ENCODE assay signal across 8 cellular contexts in genomic region chr3:150787741-150788370, GRCh38. TPM values are rescaled to one million over a fixed set of nuclear protein-coding genes. Genes with fewer than 3 reads are reported as not detected.
DNase-seq lines count a peak whose midpoint lies in the region; ATAC-seq, FAIRE-seq and TF ChIP-seq lines count a peak whose summit lies in the region.

No MANE protein-coding gene starts in this region.

- H2BK120ac ChIP-seq in H9 (ENCODE audit: low read depth, low read length, poor library complexity, severe bottlenecking), result no peak overlapping the region

- H3K56ac ChIP-seq in H9 (ENCODE audit: insufficient read length, low read depth, low read length), result no peak overlapping the region

- H4K20me1 ChIP-seq in H9 (ENCODE audit: control insufficient read depth, insufficient read depth, insufficient read length), result no peaks in the 10 kb centered on the region

- H2BK15ac ChIP-seq in H9 (ENCODE audit: low read depth, low read length), result no peak overlapping the region

- H3T11ph ChIP-seq in H9 (ENCODE audit: low read length), result no peak overlapping the region

- peaks cover 2% of the 10 kb centered on the region; the same call in 1 of the 2 replicates for H3K27me3 Mint-ChIP-seq in H9 (ENCODE audit: low read depth)
- H3K27me3 Mint-ChIP-seq in activated naive CD8-positive, alpha-beta T cell, result peaks cover 3% of the 10 kb centered on the region

- H3K9ac ChIP-seq in H9 (ENCODE audit: extremely low read depth, insufficient read length, low read length), result no peak overlapping the region

- H3K36me3 ChIP-seq in cardiac muscle cell (no peaks in the 10 kb centered on the region), aorta (ENCODE audit: control insufficient read depth in 1 of 2, insufficient read depth in 2 of 2, low read length in 1 of 2) (no peaks in the 10 kb centered on the region)

- H3K4me1 ChIP-seq in H9 (ENCODE audit: insufficient read depth, low read length), result no peaks in the 10 kb centered on the region; the same call in 1 of the 2 replicates
- no peaks in the 10 kb centered on the region for H3K4me1 ChIP-seq in cardiac muscle cell (ENCODE audit: low read depth)
- no peaks in the 10 kb centered on the region for H3K4me1 ChIP-seq in aorta (ENCODE audit: control insufficient read depth in 1 of 2, insufficient read depth in 2 of 2, low read length in 2 of 2)

- ATAC-seq in aorta (ENCODE audit: low FRiP score), result peak; percentile 86

- H3K9me3 ChIP-seq in H9 (ENCODE audit: control insufficient read depth, low read depth, low read length) (no peaks in the 10 kb centered on the region), cardiac muscle cell (ENCODE audit: low read depth) (no peaks in the 10 kb centered on the region), aorta (ENCODE audit: control insufficient read depth, low read length) (peaks cover 2% of the 10 kb centered on the region)

- FAIRE-seq in G401.6 (lab: Jason Lieb, UNC), result peak; percentile 25

- no peak overlapping the region; a peak in 1 of 7 replicates for H3K27ac Mint-ChIP-seq in H9
- H3K27ac Mint-ChIP-seq in activated naive CD8-positive, alpha-beta T cell, result peak overlapping the region; percentile 28

- H2BK5ac ChIP-seq in H9 (ENCODE audit: insufficient read length, low read length), result no peak overlapping the region

- H2BK20ac ChIP-seq in H9 (ENCODE audit: low read depth, low read length, poor library complexity, severe bottlenecking), result no peak overlapping the region

- H3K23me2 ChIP-seq in H9 (ENCODE audit: insufficient read length, low read depth, low read length, poor library complexity, severe bottlenecking), result no peaks in the 10 kb centered on the region

- no peak overlapping the region for H3K4me3 Mint-ChIP-seq in H9
- no peak overlapping the region for H3K4me3 Mint-ChIP-seq in activated naive CD8-positive, alpha-beta T cell

- H2BK12ac ChIP-seq in H9 (ENCODE audit: insufficient read length, low read depth, low read length), result no peak overlapping the region

- H3K18ac ChIP-seq in H9 (ENCODE audit: insufficient read length, low read depth, low read length), result no peak overlapping the region

- H3K36me3 Mint-ChIP-seq in H9 (ENCODE audit: insufficient read depth in 1 of 3, low read depth in 3 of 3), result no peaks in the 10 kb centered on the region; a peak in 1 of 7 replicates
- no peaks in the 10 kb centered on the region for H3K36me3 Mint-ChIP-seq in activated naive CD8-positive, alpha-beta T cell

- intact Hi-C loops in aorta (cut with DNase I), result loop anchor here (2.0 to 5.0 kb wide), 2 partner anchors 79 to 357 kb away; no protein-coding TSS in a partner anchor

- peaks cover 5 to 18% of the 10 kb centered on the region in 2 experiments; a peak in 3 of 4 replicates for H3K4me1 Mint-ChIP-seq in H9
- peaks cover 19% of the 10 kb centered on the region for H3K4me1 Mint-ChIP-seq in activated naive CD8-positive, alpha-beta T cell (ENCODE audit: low read depth)

- no peak overlapping the region for H4K5ac ChIP-seq in H9 (ENCODE audit: insufficient read length, low read depth, low read length)

- H3K27me3 ChIP-seq in H9 (ENCODE audit: insufficient read depth, low read length) (no peaks in the 10 kb centered on the region), cardiac muscle cell (no peaks in the 10 kb centered on the region), aorta (ENCODE audit: control insufficient read depth in 1 of 2, insufficient read depth in 2 of 2, low read length in 1 of 2) (no peaks in the 10 kb centered on the region)

- H3K9me3 Mint-ChIP-seq in H9, result no peaks in the 10 kb centered on the region; a peak in 1 of 5 replicates
- H3K9me3 Mint-ChIP-seq in activated naive CD8-positive, alpha-beta T cell (ENCODE audit: low read depth), result no peaks in the 10 kb centered on the region

- H3K4ac ChIP-seq in H9 (ENCODE audit: low read depth, low read length), result no peak overlapping the region

- H3K23ac ChIP-seq in H9 (ENCODE audit: insufficient read length, low read depth, low read length), result no peak overlapping the region

- no peak overlapping the region for H3K14ac ChIP-seq in H9 (ENCODE audit: insufficient read depth, low read length)

- peak; percentile 97 for TF ChIP-seq CTCF in H9 (conservative IDR thresholded peaks at IDR 0.05)
- TF ChIP-seq CTCF in cardiac muscle cell (IDR thresholded peaks at IDR 0.05; ENCODE audit: low read depth, low read length), result peak; percentile 95

- DNase-seq in H9 (peak; percentile 85), MV-4-11 (lab: John Stamatoyannopoulos, UW) (peak; percentile 47), SW480 (ENCODE audit: low spot score) (peak; percentile 75), cardiac muscle cell (ENCODE audit: low read depth in 1 of 2, low spot score in 1 of 2) (peak; percentile 77 to 86), putamen (ENCODE audit: low spot score) (peak; percentile 76), aorta (peak; percentile 92 to 97)

- H3K27ac ChIP-seq in H9 (ENCODE audit: insufficient read length, low read depth, low read length) (no peak overlapping the region), cardiac muscle cell (no peak overlapping the region), aorta (ENCODE audit: low read depth in 1 of 2, low read length in 2 of 2) (no peak overlapping the region)

- H3K79me2 ChIP-seq in H9 (ENCODE audit: insufficient read depth, low read length), result no peaks in the 10 kb centered on the region

- no CpG with 5 or more reads among the region's 10 CpGs for WGBS in H9 (ENCODE audit: extremely low coverage, insufficient read length, low lambda C conversion rate)
- WGBS in aorta, 2 donors, result 2 to 3% methylated on average over 10 of the region's 10 CpGs

- no peak overlapping the region for H4K91ac ChIP-seq in H9 (ENCODE audit: insufficient read length, low read depth, low read length)

- H3K79me1 ChIP-seq in H9 (ENCODE audit: insufficient read depth, low read depth, low read length, poor library complexity, severe bottlenecking), result no peaks in the 10 kb centered on the region

- no peak overlapping the region for H4K8ac ChIP-seq in H9 (replicated peaks; ENCODE audit: insufficient read length, low read depth, low read length)

- no peak overlapping the region for H3K4me3 ChIP-seq in cardiac muscle cell
- no peak overlapping the region for H3K4me3 ChIP-seq in aorta (ENCODE audit: low read length in 2 of 2)

- no peak overlapping the region for H3K4me2 ChIP-seq in H9 (ENCODE audit: insufficient read depth, insufficient read length, low read length)

- H2AK5ac ChIP-seq in H9 (ENCODE audit: insufficient read length, low read length), result no peak overlapping the region

- no peak overlapping the region for H2AFZ ChIP-seq in H9 (ENCODE audit: low read length)

RNA-seq across cellular contexts. Expression of gene SIAH2, which starts 24.9 kb away (rescaled TPM):
- total RNA-seq in H9 (2021), result 17.4 and 18.6 TPM in 2 replicates
- total RNA-seq in cardiac muscle cell, result 39.6 and 65.7 TPM in 2 replicates
- polyA plus RNA-seq in cardiac muscle cell, result 49.7 and 66.0 TPM in 2 replicates
- total RNA-seq in aorta, result 10 to 100 TPM; 18.8 to 22.4 TPM
- polyA plus RNA-seq in aorta, result 10 to 100 TPM in 1 of 2 donors, 1 to 10 TPM in 1; 9.1 to 12.5 TPM
